12 cellular contexts compared by ENCODE assay signal in the genomic region with DNA sequence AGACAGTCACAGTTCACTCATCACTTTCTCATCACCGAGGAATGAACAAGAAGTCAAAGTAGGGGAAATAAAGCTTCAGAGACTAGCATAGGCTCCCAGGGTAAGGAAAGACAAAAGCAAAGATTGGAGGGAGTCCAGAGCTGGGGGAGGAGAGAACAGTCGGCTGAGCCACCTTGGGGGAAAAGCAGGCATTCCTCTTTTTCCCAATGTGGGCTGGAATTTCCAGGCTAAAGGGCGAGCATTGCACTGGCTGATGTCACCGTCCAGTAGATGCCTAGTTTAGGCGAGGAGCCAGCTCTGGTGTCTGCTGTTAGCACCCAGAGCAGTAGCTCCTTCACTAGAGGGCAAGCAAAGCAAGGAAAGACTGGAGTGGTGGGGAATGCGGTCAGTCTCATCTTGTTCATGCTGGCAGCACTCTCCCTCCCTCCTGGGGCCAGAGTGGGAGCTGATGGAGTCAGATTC. TPM values are rescaled to one million over a fixed set of nuclear protein-coding genes. Genes with fewer than 3 reads are reported as not detected.
DNase-seq lines count a peak whose midpoint lies in the region; FAIRE-seq lines count a peak whose summit lies in the region.
"Had no signal": no experiment of that assay in that cellular context is flagged by ENCODE, and none has a peak within 500 bp of the region (broad histone marks: within the 10 kb centered on the region; RNA-seq: fewer than 3 reads in every experiment).

No MANE protein-coding gene starts in this region.

- H3K36me3 ChIP-seq in ACC112 (ENCODE audit: insufficient read depth, low read length) (no peaks in the 10 kb centered on the region), small intestine (ENCODE audit: control insufficient read depth in 2 of 2, insufficient read depth in 2 of 2, low read length in 2 of 2) (no peaks in the 10 kb centered on the region)

- no peaks in the 10 kb centered on the region for H3K79me2 ChIP-seq in ACC112 (ENCODE audit: control insufficient read depth, insufficient read depth, low read length, unreplicated experiment)

- WGBS in small intestine, 3 donors = 43 to 60% (median 47%) methylated on average over 6 of the region's 6 CpGs

- no peak for FAIRE-seq in small intestine (lab: Jason Lieb, UNC)
- FAIRE-seq: colon had no signal

- H3K27ac ChIP-seq in ACC112 (ENCODE audit: low read depth, low read length) = peak overlapping the region; percentile 89
- no peak overlapping the region for H3K27ac ChIP-seq in small intestine (ENCODE audit: low read depth in 1 of 2, low read length in 1 of 2)

- H2AFZ ChIP-seq in ACC112 (ENCODE audit: low read length, unreplicated experiment) = no peak overlapping the region

- peak; percentile 66 for DNase-seq in HCEC 1CT
- peak; percentile 93 for DNase-seq in amniotic epithelial cell (ENCODE audit: low read depth)
- peak; percentile 33 for DNase-seq in iPS DF 4.7 (ENCODE audit: extremely low read depth, low spot score)
- no peak for DNase-seq in effector CD4-positive, alpha-beta T cell
- DNase-seq in hepatic stellate cell (ENCODE audit: low spot score) = no peak
- DNase-seq in activated CD8-positive, alpha-beta memory T cell treated with anti-CD3 and anti-CD28 coated beads, Interleukin-2, amount 50 U/mL, for 48 hours = no peak
- DNase-seq in small intestine = no peak
- DNase-seq: activated CD8-positive, alpha-beta memory T cell treated with anti-CD3 and anti-CD28 coated beads, Interleukin-2, amount 10 ng/mL, durations not matched to agents 7 days and 5 days; CD8-positive, alpha-beta T cell; NCI-H1092 had no signal

- H3K4me3 ChIP-seq in ACC112 (ENCODE audit: low read depth, low read length) (no peak overlapping the region), small intestine (ENCODE audit: low read depth in 1 of 2, low read length in 2 of 2) (no peak overlapping the region)

- H3K4me1 ChIP-seq in ACC112 (ENCODE audit: control insufficient read depth, insufficient read depth, low read length, unreplicated experiment) (peaks cover 35% of the 10 kb centered on the region), small intestine (ENCODE audit: control insufficient read depth in 2 of 2, insufficient read depth in 1 of 2, low read depth in 1 of 2, low read length in 1 of 2) (peaks cover 0 to 5% of the 10 kb centered on the region in 2 donors)

- no peaks in the 10 kb centered on the region for H3K27me3 ChIP-seq in ACC112 (ENCODE audit: insufficient read depth, low read length)
- peaks cover 0 to 3% of the 10 kb centered on the region in 2 donors for H3K27me3 ChIP-seq in small intestine (ENCODE audit: control insufficient read depth in 2 of 2, insufficient read depth in 2 of 2, low read length in 2 of 2)

- no peaks in the 10 kb centered on the region for H3K9me3 ChIP-seq in small intestine (ENCODE audit: control insufficient read depth, low read depth)

RNA-seq across cellular contexts. Expression of a gene that starts 8.5 kb away (rescaled TPM):
- polyA plus RNA-seq in small intestine = under 1 TPM in 1 of 3 donors, not detected in 2; 0.01 TPM

RNA-seq across cellular contexts. Expression of a gene that starts 9.3 kb away (rescaled TPM):
- under 1 TPM in 1 of 3 donors, not detected in 2; 0.67 TPM for polyA plus RNA-seq in small intestine

RNA-seq across cellular contexts. Expression of a gene that starts 31.0 kb away (rescaled TPM):
- under 1 TPM in 1 of 3 donors, not detected in 2; 0.03 TPM for polyA plus RNA-seq in small intestine

RNA-seq across cellular contexts. Expression of a gene that starts 36.5 kb away (rescaled TPM):
- not detected for polyA plus RNA-seq in small intestine

RNA-seq across cellular contexts. Expression of a gene that starts 50.4 kb away (rescaled TPM):
- polyA plus RNA-seq in small intestine = 1 to 10 TPM in 2 of 3 donors, under 1 TPM in 1; 0.13 to 6.7 (median 3.2) TPM

Comparison
In these comparisons a context has a peak if more than half of its experiments do, and no peak if none do; other contexts are left out.
1. DNase-seq: peak in HCEC 1CT (single experiment), amniotic epithelial cell (single experiment) and iPS DF 4.7 (single experiment); none in effector CD4-positive, alpha-beta T cell (single experiment), hepatic stellate cell (single experiment), activated CD8-positive, alpha-beta memory T cell treated with anti-CD3 and anti-CD28 coated beads, Interleukin-2, amount 50 U/mL, for 48 hours (single experiment) and small intestine (single experiment).